Comparison of ENCODE assay signal across 35 cellular contexts in genomic region chr11:57299150-57299737, GRCh38. TPM values are rescaled to one million over a fixed set of nuclear protein-coding genes. Genes with fewer than 3 reads are reported as not detected.
"Had no signal": no experiment of that assay in that cellular context is flagged by ENCODE, and none has a peak within 500 bp of the region (broad histone marks: within the 10 kb centered on the region; RNA-seq: fewer than 3 reads in every experiment).

No MANE protein-coding gene starts in this region.

- H3K27me3 Mint-ChIP-seq: activated B cell treated with CpG ODN at 0.5 μM for 24 hours; activated CD4-positive, alpha-beta memory T cell treated with anti-CD3 and anti-CD28 coated beads, Interleukin-2, amount 10 ng/mL, durations not matched to agents 7 days and 5 days; activated CD8-positive, alpha-beta memory T cell treated with anti-CD3 and anti-CD28 coated beads, Interleukin-2, amount 10 ng/mL, durations not matched to agents 7 days and 5 days; activated naive CD8-positive, alpha-beta T cell treated with anti-CD3 and anti-CD28 coated beads for 36 hours had no signal

- H3K27ac ChIP-seq: brain microvascular endothelial cell, SJSA1, VCaP had no signal

- H3K4me1 Mint-ChIP-seq: activated B cell treated with CpG ODN at 0.5 μM for 24 hours; activated CD4-positive, alpha-beta memory T cell treated with anti-CD3 and anti-CD28 coated beads, Interleukin-2, amount 10 ng/mL, durations not matched to agents 7 days and 5 days; activated CD8-positive, alpha-beta memory T cell treated with anti-CD3 and anti-CD28 coated beads, Interleukin-2, amount 10 ng/mL, durations not matched to agents 7 days and 5 days; activated naive CD8-positive, alpha-beta T cell treated with anti-CD3 and anti-CD28 coated beads for 36 hours had no signal

- H3K4me3 ChIP-seq: MG63, SJSA1 had no signal

- H3K27me3 ChIP-seq: brain microvascular endothelial cell, MG63, SJSA1 had no signal

- H3K9ac ChIP-seq: SK-N-SH had no signal

- H3K4me2 ChIP-seq: SK-N-SH had no signal

- DNase-seq: activated B cell treated with CpG ODN at 0.5 μM for 24 hours; activated CD4-positive, alpha-beta memory T cell treated with anti-CD3 and anti-CD28 coated beads, Interleukin-2, amount 10 ng/mL, durations not matched to agents 7 days and 5 days; activated CD4-positive, alpha-beta T cell treated with anti-CD3 and anti-CD28 coated beads for 4 hours; activated CD4-positive, alpha-beta T cell treated with anti-CD3 and anti-CD28 coated beads, Interleukin-2, amount 50 U/mL, for 1 hour; activated CD4-positive, CD25-positive, alpha-beta regulatory T cell treated with anti-CD3 and anti-CD28 coated beads, Interleukin-2, amount 50 U/mL, for 72 hours; activated CD8-positive, alpha-beta memory T cell treated with anti-CD3 and anti-CD28 coated beads for 24 hours; activated CD8-positive, alpha-beta memory T cell treated with anti-CD3 and anti-CD28 coated beads, Interleukin-2, amount 10 ng/mL, durations not matched to agents 7 days and 5 days; activated CD8-positive, alpha-beta memory T cell treated with anti-CD3 and anti-CD28 coated beads, Interleukin-2, amount 50 U/mL, for 48 hours; activated effector memory CD4-positive, alpha-beta T cell treated with Interleukin-2 at 50 U/mL for 16 hours; activated naive CD4-positive, alpha-beta T cell treated with anti-CD3 and anti-CD28 coated beads, Interleukin-2, amount 50 U/mL, for 16 hours; activated naive CD8-positive, alpha-beta T cell treated with anti-CD3 and anti-CD28 coated beads for 36 hours; activated T-cell treated with anti-CD3 and anti-CD28 coated beads, Interleukin-2, amount 50 U/mL, for 48 hours; amniotic stem cell; aorta; brain microvascular endothelial cell; central memory CD4-positive, alpha-beta T cell; Kasumi-1; MG63; NCI-H1048; NCI-H1105 treated with DMSO at 0.1 percent for 48 hours; NCI-H1436; NCI-H1694; NCI-H2029; NCI-H345; NCI-H524 treated with DMSO at 0.1 percent for 48 hours; SHP77 treated with DMSO at 0.1 percent for 48 hours; SK-N-SH had no signal

- H3K9me3 ChIP-seq: SJSA1, SK-N-SH had no signal

- H3K27ac Mint-ChIP-seq: activated B cell treated with CpG ODN at 0.5 μM for 24 hours; activated CD4-positive, alpha-beta memory T cell treated with anti-CD3 and anti-CD28 coated beads, Interleukin-2, amount 10 ng/mL, durations not matched to agents 7 days and 5 days; activated CD8-positive, alpha-beta memory T cell treated with anti-CD3 and anti-CD28 coated beads, Interleukin-2, amount 10 ng/mL, durations not matched to agents 7 days and 5 days; activated naive CD8-positive, alpha-beta T cell treated with anti-CD3 and anti-CD28 coated beads for 36 hours; T-helper 1 cell treated with Interleukin-12 subunit alpha and Interleukin-12 subunit beta and Interleukin-4 antibody, amounts not matched to agents 30 μg/mL and 1 μg/mL, for 36 hours; T-helper 2 cell treated with Interferon-gamma antibody and Interleukin-4, amounts not matched to agents 5 μg/mL and 100 μg/mL, for 36 hours had no signal

- H3K4me3 Mint-ChIP-seq: activated B cell treated with CpG ODN at 0.5 μM for 24 hours; activated CD4-positive, alpha-beta memory T cell treated with anti-CD3 and anti-CD28 coated beads, Interleukin-2, amount 10 ng/mL, durations not matched to agents 7 days and 5 days; activated CD8-positive, alpha-beta memory T cell treated with anti-CD3 and anti-CD28 coated beads, Interleukin-2, amount 10 ng/mL, durations not matched to agents 7 days and 5 days; activated naive CD8-positive, alpha-beta T cell treated with anti-CD3 and anti-CD28 coated beads for 36 hours; T-helper 1 cell treated with Interleukin-12 subunit alpha and Interleukin-12 subunit beta and Interleukin-4 antibody, amounts not matched to agents 30 μg/mL and 1 μg/mL, for 36 hours; T-helper 2 cell treated with Interferon-gamma antibody and Interleukin-4, amounts not matched to agents 5 μg/mL and 100 μg/mL, for 36 hours had no signal

- H3K9me3 Mint-ChIP-seq: T-helper 2 cell treated with Interferon-gamma antibody and Interleukin-4, amounts not matched to agents 5 μg/mL and 100 μg/mL, for 36 hours had no signal

- ATAC-seq: activated CD8-positive, alpha-beta memory T cell treated with anti-CD3 and anti-CD28 coated beads, Interleukin-2, amount 10 ng/mL, durations not matched to agents 7 days and 5 days; Panc1 had no signal

RNA-seq across cellular contexts. Expression of gene P2RX3, which starts 38.9 kb away (rescaled TPM):
- total RNA-seq: activated B cell treated with CpG ODN at 0.5 μM for 24 hours; activated CD4-positive, alpha-beta memory T cell treated with anti-CD3 and anti-CD28 coated beads, Interleukin-2, amount 10 ng/mL, durations not matched to agents 7 days and 5 days; activated CD8-positive, alpha-beta memory T cell treated with anti-CD3 and anti-CD28 coated beads, Interleukin-2, amount 10 ng/mL, durations not matched to agents 7 days and 5 days; activated naive CD8-positive, alpha-beta T cell treated with anti-CD3 and anti-CD28 coated beads for 36 hours; aorta; cerebellum; NCI-H460; RPMI7951; SJSA1 had no signal
- polyA plus RNA-seq: aorta, SK-N-SH had no signal
